ENCODE assay signal across 8 cellular contexts in the genomic region with DNA sequence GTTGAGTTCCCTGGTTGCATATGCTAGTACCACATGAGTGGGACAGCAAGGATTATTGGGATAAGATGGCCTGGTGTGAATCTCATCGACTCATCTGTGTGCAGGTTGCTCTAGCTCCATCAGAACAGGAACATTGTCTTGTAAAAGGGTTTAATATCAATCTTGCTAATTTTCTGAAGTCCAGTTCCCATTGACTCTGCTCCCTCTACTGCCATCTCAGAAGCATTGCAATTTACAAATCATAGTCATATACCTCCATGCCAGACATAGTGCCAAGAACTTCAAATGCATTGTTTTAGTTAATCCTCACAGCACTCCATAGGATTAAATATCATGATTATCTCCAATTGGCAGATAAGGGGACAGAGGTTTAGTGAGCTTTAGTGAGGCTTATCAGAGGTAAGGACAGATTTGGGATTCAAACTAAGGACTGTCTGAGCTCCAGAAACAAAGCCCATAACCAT. TPM values are rescaled to one million over a fixed set of nuclear protein-coding genes. Genes with fewer than 3 reads are reported as not detected.
DNase-seq lines count a peak whose midpoint lies in the region; ATAC-seq and TF ChIP-seq lines count a peak whose summit lies in the region.

No MANE protein-coding gene starts in this region.

- in situ Hi-C loops in GM13976 (cut with MboI; ENCODE audit: low sequenced_read_pairs, unreplicated experiment): loop anchor here (10.0 kb wide), 1 partner anchor 101 kb away; no protein-coding TSS in a partner anchor

- H3K4me3 Mint-ChIP-seq in natural killer cell treated with Interleukin-12 subunit alpha and Interleukin-12 subunit beta and Interleukin-15 and Interleukin-18, amount 100 ng/mL, for 72 hours: no peak overlapping the region

- no peaks in the 10 kb centered on the region for H3K36me3 Mint-ChIP-seq in natural killer cell treated with Interleukin-12 subunit alpha and Interleukin-12 subunit beta and Interleukin-15 and Interleukin-18, amount 100 ng/mL, for 72 hours

- H3K9me3 Mint-ChIP-seq in natural killer cell treated with Interleukin-12 subunit alpha and Interleukin-12 subunit beta and Interleukin-15 and Interleukin-18, amount 100 ng/mL, for 72 hours: no peaks in the 10 kb centered on the region

- H3K4me1 Mint-ChIP-seq in natural killer cell treated with Interleukin-12 subunit alpha and Interleukin-12 subunit beta and Interleukin-15 and Interleukin-18, amount 100 ng/mL, for 72 hours (ENCODE audit: low read depth in 2 of 2): peaks cover 51 to 52% of the 10 kb centered on the region in 2 donors

- peak overlapping the region; percentile 45 to 86 for H3K27ac Mint-ChIP-seq in natural killer cell treated with Interleukin-12 subunit alpha and Interleukin-12 subunit beta and Interleukin-15 and Interleukin-18, amount 100 ng/mL, for 72 hours

- H3K27me3 Mint-ChIP-seq in natural killer cell treated with Interleukin-12 subunit alpha and Interleukin-12 subunit beta and Interleukin-15 and Interleukin-18, amount 100 ng/mL, for 72 hours: no peaks in the 10 kb centered on the region

- peak; percentile 81 for TF ChIP-seq CTCF in GM13976 (IDR thresholded peaks at IDR 0.05; ENCODE audit: borderline replicate concordance, control extremely low read depth, extremely low read depth, insufficient read depth, missing control alignments)

- DNase-seq in AG20443 (ENCODE audit: low spot score) (peak; percentile 59), GM13976 (ENCODE audit: low spot score) (peak; percentile 41), OCI-M1 (lab: John Stamatoyannopoulos, UW) (peak; percentile 70), dedifferentiated amniotic fluid mesenchymal stem cell (ENCODE audit: extremely low spot score) (peak; percentile 51), islet precursor cell (no peak)
- DNase-seq in natural killer cell treated with Interleukin-12 subunit alpha and Interleukin-12 subunit beta and Interleukin-15 and Interleukin-18, amount 100 ng/mL, for 72 hours (ENCODE audit: low spot score): peak; percentile 72
- no peak for DNase-seq in effector CD4-positive, alpha-beta T cell

- peak; percentile 47 for ATAC-seq in HG03354 (IDR thresholded peaks at IDR 0.05; ENCODE audit: poor library complexity, severe bottlenecking, unreplicated experiment)
- ATAC-seq in natural killer cell treated with Interleukin-12 subunit alpha and Interleukin-12 subunit beta and Interleukin-15 and Interleukin-18, amount 100 ng/mL, for 72 hours: no peak

RNA-seq across cellular contexts. Expression of a gene that starts 4.8 kb away (rescaled TPM):
- total RNA-seq in natural killer cell treated with Interleukin-12 subunit alpha and Interleukin-12 subunit beta and Interleukin-15 and Interleukin-18, amount 100 ng/mL, for 72 hours: 100 to 1,000 TPM; 133 to 241 TPM

Comparison
In these comparisons a context has a peak if more than half of its experiments do, and no peak if none do; other contexts are left out.
1. DNase-seq: peak in AG20443 (single experiment), GM13976 (single experiment), OCI-M1 (single experiment), dedifferentiated amniotic fluid mesenchymal stem cell (single experiment) and natural killer cell treated with Interleukin-12 subunit alpha and Interleukin-12 subunit beta and Interleukin-15 and Interleukin-18, amount 100 ng/mL, for 72 hours (single experiment); none in effector CD4-positive, alpha-beta T cell (single experiment) and islet precursor cell (single experiment).